15 cellular contexts compared by ENCODE assay signal in the genomic region with DNA sequence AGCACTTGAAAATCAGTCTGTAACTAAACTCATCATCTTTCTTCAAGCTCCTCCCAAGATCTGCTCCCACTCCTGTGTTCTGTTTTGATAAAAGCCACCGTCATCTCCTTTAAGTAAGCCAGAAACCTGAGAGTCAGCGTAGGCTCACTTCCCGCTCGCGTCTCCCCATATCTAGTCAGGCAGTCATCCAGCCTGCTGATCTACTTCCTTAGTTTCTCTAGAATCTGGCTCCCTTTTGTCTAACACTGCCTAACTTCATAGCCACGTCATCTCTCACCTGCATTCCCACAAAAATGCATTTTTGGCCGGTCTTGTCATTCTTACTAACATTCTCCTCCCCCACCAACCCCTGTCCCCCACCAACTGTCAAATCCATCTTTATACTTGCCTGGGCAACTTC. TPM values are rescaled to one million over a fixed set of nuclear protein-coding genes. Genes with fewer than 3 reads are reported as not detected.
DNase-seq lines count a peak whose midpoint lies in the region; ATAC-seq, FAIRE-seq and TF ChIP-seq lines count a peak whose summit lies in the region.
"Had no signal": no experiment of that assay in that cellular context is flagged by ENCODE, and none has a peak within 500 bp of the region (broad histone marks: within the 10 kb centered on the region; RNA-seq: fewer than 3 reads in every experiment).

No MANE protein-coding gene starts in this region.

- WGBS in small intestine, 3 donors: 79 to 86% (median 81%) methylated on average over 7 of the region's 7 CpGs

- peaks cover 10% of the 10 kb centered on the region for H3K4me1 ChIP-seq in MM.1S (ENCODE audit: low read length)
- peaks cover 0 to 4% of the 10 kb centered on the region in 2 donors for H3K4me1 ChIP-seq in small intestine (ENCODE audit: control insufficient read depth in 2 of 2, insufficient read depth in 1 of 2, low read depth in 1 of 2, low read length in 1 of 2)

- no peaks in the 10 kb centered on the region for H4K20me1 ChIP-seq in MM.1S (ENCODE audit: insufficient read depth, low read length)

- peaks cover 32% of the 10 kb centered on the region for H3K27me3 Mint-ChIP-seq in activated CD8-positive, alpha-beta memory T cell treated with anti-CD3 and anti-CD28 coated beads, Interleukin-2, amount 10 ng/mL, durations not matched to agents 7 days and 5 days

- no peak overlapping the region for H2AFZ ChIP-seq in MM.1S (ENCODE audit: low read length)

- H3F3A ChIP-seq in MM.1S (ENCODE audit: insufficient read depth, low read length): peaks cover 22% of the 10 kb centered on the region

- H3K27me3 ChIP-seq in MM.1S (replicated peaks; ENCODE audit: insufficient read depth, low read length) (no peaks in the 10 kb centered on the region), small intestine (ENCODE audit: control insufficient read depth in 2 of 2, insufficient read depth in 2 of 2, low read length in 2 of 2) (no peaks in the 10 kb centered on the region)

- H3K9ac ChIP-seq in MM.1S (ENCODE audit: low read length): no peak overlapping the region

- H3K27ac ChIP-seq in MM.1S (ENCODE audit: low read length) (no peak overlapping the region), small intestine (ENCODE audit: low read depth in 1 of 2, low read length in 1 of 2) (no peak overlapping the region)
- H3K27ac ChIP-seq: HL-60, WERI-Rb-1 had no signal

- peak; percentile 50 for DNase-seq in left cardiac atrium
- DNase-seq in left ventricle myocardium superior: no peak
- DNase-seq in astrocyte of the spinal cord (ENCODE audit: low read depth, low spot score): peak; percentile 38
- DNase-seq in iris pigment epithelial cell (ENCODE audit: low read depth): peak; percentile 79
- peak; percentile 64 for DNase-seq in urothelium cell line (ENCODE audit: low spot score)
- DNase-seq in activated CD8-positive, alpha-beta memory T cell treated with anti-CD3 and anti-CD28 coated beads, Interleukin-2, amount 10 ng/mL, durations not matched to agents 7 days and 5 days: no peak
- no peak for DNase-seq in MM.1S
- DNase-seq in small intestine: no peak
- DNase-seq: ACHN, DMS 273 treated with DMSO at 0.1 percent for 48 hours, NCI-H526 treated with DMSO at 0.1 percent for 48 hours, occipital lobe, SIG-M5, WERI-Rb-1 had no signal

- CTCF ChIA-PET in activated CD8-positive, alpha-beta memory T cell treated with anti-CD3 and anti-CD28 coated beads, Interleukin-2, amount 10 ng/mL, durations not matched to agents 7 days and 5 days (lab: Charles Lee): interaction anchor here (3.6 kb wide), 1 partner anchor 22 kb away, joined by 20 read pairs; no protein-coding TSS in a partner anchor

- no peaks in the 10 kb centered on the region for H3K9me3 ChIP-seq in MM.1S (replicated peaks; ENCODE audit: insufficient read depth, low read length)
- no peaks in the 10 kb centered on the region for H3K9me3 ChIP-seq in small intestine (ENCODE audit: control insufficient read depth, low read depth)

- H3K36me3 Mint-ChIP-seq in activated CD8-positive, alpha-beta memory T cell treated with anti-CD3 and anti-CD28 coated beads, Interleukin-2, amount 10 ng/mL, durations not matched to agents 7 days and 5 days: no peaks in the 10 kb centered on the region

- no peaks in the 10 kb centered on the region for H3K9me2 ChIP-seq in MM.1S (replicated peaks; ENCODE audit: insufficient read depth, low read length)

- intact Hi-C loops in left cardiac atrium (cut with DNase I): no loop called here
- intact Hi-C loops in left ventricle myocardium superior (cut with micrococcal nuclease): no loop called here

- H3K4me2 ChIP-seq in MM.1S (ENCODE audit: low read depth, low read length): no peak overlapping the region

- peaks cover 41% of the 10 kb centered on the region for H3K4me1 Mint-ChIP-seq in activated CD8-positive, alpha-beta memory T cell treated with anti-CD3 and anti-CD28 coated beads, Interleukin-2, amount 10 ng/mL, durations not matched to agents 7 days and 5 days

- H3K4me3 ChIP-seq in astrocyte of the spinal cord (ENCODE audit: low read depth, low read length) (no peak overlapping the region), MM.1S (ENCODE audit: low read length) (no peak overlapping the region), small intestine (ENCODE audit: low read depth in 1 of 2, low read length in 2 of 2) (no peak overlapping the region)

- H3K36me3 ChIP-seq in MM.1S (replicated peaks; ENCODE audit: insufficient read depth, low read length): no peaks in the 10 kb centered on the region
- H3K36me3 ChIP-seq in small intestine (ENCODE audit: control insufficient read depth in 2 of 2, insufficient read depth in 2 of 2, low read length in 2 of 2): no peaks in the 10 kb centered on the region
- H3K36me3 ChIP-seq: WERI-Rb-1 had no signal

- no peak overlapping the region for H3K4me3 Mint-ChIP-seq in activated CD8-positive, alpha-beta memory T cell treated with anti-CD3 and anti-CD28 coated beads, Interleukin-2, amount 10 ng/mL, durations not matched to agents 7 days and 5 days

- TF ChIP-seq CTCF in astrocyte of the spinal cord (IDR thresholded peaks at IDR 0.05; ENCODE audit: low read depth, low read length) (no peak), MM.1S (IDR thresholded peaks at IDR 0.05; ENCODE audit: low read length) (no peak)

- no peaks in the 10 kb centered on the region for H3K9me3 Mint-ChIP-seq in activated CD8-positive, alpha-beta memory T cell treated with anti-CD3 and anti-CD28 coated beads, Interleukin-2, amount 10 ng/mL, durations not matched to agents 7 days and 5 days (ENCODE audit: low read depth)

- peak; percentile 10 to 42 for ATAC-seq in left cardiac atrium
- ATAC-seq in left ventricle myocardium superior: no peak
- ATAC-seq in activated CD8-positive, alpha-beta memory T cell treated with anti-CD3 and anti-CD28 coated beads, Interleukin-2, amount 10 ng/mL, durations not matched to agents 7 days and 5 days: no peak

- FAIRE-seq in urothelium cell line (lab: Jason Lieb, UNC): peak; percentile 27
- no peak for FAIRE-seq in small intestine (lab: Jason Lieb, UNC)

- peaks cover 19% of the 10 kb centered on the region for H3K79me2 ChIP-seq in MM.1S (ENCODE audit: low read length)

- in situ Hi-C loops in astrocyte of the spinal cord (cut with HindIII; ENCODE audit: low sequenced_read_pairs): no loop called here

- no peak overlapping the region for H3K27ac Mint-ChIP-seq in activated CD8-positive, alpha-beta memory T cell treated with anti-CD3 and anti-CD28 coated beads, Interleukin-2, amount 10 ng/mL, durations not matched to agents 7 days and 5 days

RNA-seq across cellular contexts. Expression of a gene that starts 3.0 kb away (rescaled TPM):
- total RNA-seq in left cardiac atrium: 10 to 100 TPM; 46.2 to 51.6 TPM
- 123 TPM for total RNA-seq in left ventricle myocardium superior
- total RNA-seq in activated CD8-positive, alpha-beta memory T cell treated with anti-CD3 and anti-CD28 coated beads, Interleukin-2, amount 10 ng/mL, durations not matched to agents 7 days and 5 days: 10 to 100 TPM; 16.9 to 17.6 TPM
- 10 to 100 TPM; 48.3 to 99.2 (median 98.2) TPM for polyA plus RNA-seq in small intestine

Comparison
In these comparisons a context has a peak if more than half of its experiments do, and no peak if none do; other contexts are left out.
1. ATAC-seq: peak in left cardiac atrium (2 of 2); none in left ventricle myocardium superior (single experiment) and activated CD8-positive, alpha-beta memory T cell treated with anti-CD3 and anti-CD28 coated beads, Interleukin-2, amount 10 ng/mL, durations not matched to agents 7 days and 5 days (single experiment).
2. DNase-seq: peak in left cardiac atrium (single experiment), astrocyte of the spinal cord (single experiment), iris pigment epithelial cell (single experiment) and urothelium cell line (single experiment); none in left ventricle myocardium superior (single experiment), activated CD8-positive, alpha-beta memory T cell treated with anti-CD3 and anti-CD28 coated beads, Interleukin-2, amount 10 ng/mL, durations not matched to agents 7 days and 5 days (single experiment), MM.1S (single experiment) and small intestine (single experiment).